11 cellular contexts compared by ENCODE assay signal in the genomic region with DNA sequence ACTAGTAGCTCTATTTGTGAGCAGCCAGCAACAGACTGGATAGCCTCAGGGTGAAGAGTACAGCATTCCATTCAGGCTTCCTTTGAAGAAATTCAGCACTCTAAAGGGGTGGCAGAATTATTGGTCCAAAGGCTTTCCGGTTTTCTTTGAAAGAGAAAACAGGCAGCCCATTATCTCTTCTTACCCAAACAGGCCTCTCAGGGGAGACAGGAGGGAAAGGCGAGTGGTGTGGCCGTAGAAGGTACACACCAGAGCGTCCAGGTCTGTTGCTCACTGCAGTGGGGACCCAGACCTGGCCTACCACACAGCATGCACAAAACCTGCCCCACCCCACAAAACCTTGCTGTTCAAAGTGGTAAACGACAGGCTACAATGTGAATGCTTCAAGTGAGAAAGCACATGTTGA.
DNase-seq lines count a peak whose midpoint lies in the region; ATAC-seq and TF ChIP-seq lines count a peak whose summit lies in the region.
"Had no signal": no experiment of that assay in that cellular context is flagged by ENCODE, and none has a peak within 500 bp of the region (broad histone marks: within the 10 kb centered on the region; RNA-seq: fewer than 3 reads in every experiment).

No MANE protein-coding gene starts in this region.

- H2AFZ ChIP-seq in PC-9 = no peak overlapping the region

- H3K27ac ChIP-seq in PC-9 (no peak overlapping the region), sigmoid colon (peak overlapping the region in 3 of 4 donors; percentile 7 to 71 (median 60))

- peaks cover 54% of the 10 kb centered on the region for H3K4me1 ChIP-seq in PC-9 (replicated peaks; ENCODE audit: insufficient read depth)
- peaks cover 0 to 73% (median 60%) of the 10 kb centered on the region in 4 donors for H3K4me1 ChIP-seq in sigmoid colon

- BruUV-seq in PC-9 (replicated peaks; lab: Mats Ljungman, UMichigan) = no TSS peak

- no peaks in the 10 kb centered on the region for H4K20me1 ChIP-seq in PC-9 (ENCODE audit: insufficient read depth)

- ATAC-seq in GM21528 (IDR thresholded peaks at IDR 0.05; ENCODE audit: low FRiP score, unreplicated experiment) = no peak

- POLR2A ChIA-PET in PC-9 (lab: Charles Lee; ENCODE audit: unreplicated experiment) = no interaction called here

- H3K36me3 ChIP-seq in PC-9 (ENCODE audit: low read depth) = no peaks in the 10 kb centered on the region
- H3K36me3 ChIP-seq in sigmoid colon = no peaks in the 10 kb centered on the region
- H3K36me3 ChIP-seq: heart right ventricle had no signal

- H3F3A ChIP-seq in PC-9 (ENCODE audit: insufficient read depth, low read depth) = peaks cover 34% of the 10 kb centered on the region

- intact Hi-C loops in PC-9 (cut with micrococcal nuclease; ENCODE audit: unreplicated experiment) (loop anchor here (5.0 kb wide), 2 partner anchors 81 to 261 kb away; no protein-coding TSS in a partner anchor), sigmoid colon (cut with DNase I) (no loop called here)

- CTCF ChIA-PET in PC-9 (lab: Charles Lee) = no interaction called here

- peak overlapping the region; percentile 72 for H3K4me2 ChIP-seq in PC-9

- H3K4me3 ChIP-seq in PC-9 = no peak overlapping the region
- no peak overlapping the region for H3K4me3 ChIP-seq in sigmoid colon
- H3K4me3 ChIP-seq: heart right ventricle, mucosa of descending colon had no signal

- TF ChIP-seq POLR2A in sigmoid colon (IDR thresholded peaks at IDR 0.05) = no peak

- peak; percentile 61 for DNase-seq in G401 (ENCODE audit: low spot score)
- DNase-seq in PC-9 = peak; percentile 28 to 57
- DNase-seq in foreskin melanocyte = peak; percentile 85
- DNase-seq in sigmoid colon = no peak
- no peak for DNase-seq in SK-N-DZ (ENCODE audit: low spot score)
- no peak for DNase-seq in NCI-H146 (lab: John Stamatoyannopoulos, UW)
- DNase-seq: activated naive CD4-positive, alpha-beta T cell treated with anti-CD3 and anti-CD28 coated beads, Interleukin-2, amount 50 U/mL, for 16 hours; dermis blood vessel endothelial cell; heart right ventricle; mucosa of descending colon had no signal

- no peaks in the 10 kb centered on the region for H3K9me2 ChIP-seq in PC-9 (ENCODE audit: insufficient read depth)

- WGBS in sigmoid colon, 2 donors = 72 to 83% methylated on average over 5 of the region's 5 CpGs

- no peaks in the 10 kb centered on the region for H3K27me3 ChIP-seq in PC-9 (ENCODE audit: insufficient read depth, low read depth)
- H3K27me3 ChIP-seq in sigmoid colon = no peaks in the 10 kb centered on the region

- no peaks in the 10 kb centered on the region for H3K79me2 ChIP-seq in PC-9 (ENCODE audit: low read depth)

- H3K9me3 ChIP-seq in PC-9 (ENCODE audit: insufficient read depth, low read depth) (no peaks in the 10 kb centered on the region), sigmoid colon (no peaks in the 10 kb centered on the region)
- H3K9me3 ChIP-seq: heart right ventricle, mucosa of descending colon had no signal

- TF ChIP-seq CTCF in PC-9 (conservative IDR thresholded peaks at IDR 0.05) = no peak
- TF ChIP-seq CTCF in sigmoid colon (IDR thresholded peaks at IDR 0.05) = no peak

- TF ChIP-seq EP300 in sigmoid colon (IDR thresholded peaks at IDR 0.05) = no peak

- in situ Hi-C loops in G401 (cut with HindIII; ENCODE audit: low sequenced_read_pairs) = no loop called here

Comparison
In these comparisons a context has a peak if more than half of its experiments do, and no peak if none do; other contexts are left out.
1. DNase-seq: peak in G401 (single experiment), PC-9 (2 of 2) and foreskin melanocyte (single experiment); none in sigmoid colon (single experiment), SK-N-DZ (single experiment) and NCI-H146 (single experiment).